12 cellular contexts compared by ENCODE assay signal in genomic region chr11:128759597-128759996, GRCh38.
A peak's percentile ranks its signal among the peaks of the same experiment; 100 is the strongest.
DNase-seq lines count a peak whose midpoint lies in the region; ATAC-seq and TF ChIP-seq lines count a peak whose summit lies in the region.
"Had no signal": no experiment of that assay in that cellular context is flagged by ENCODE, and none has a peak within 500 bp of the region (broad histone marks: within the 10 kb centered on the region; RNA-seq: fewer than 3 reads in every experiment).

No MANE protein-coding gene starts in this region.

- H3K36me3 Mint-ChIP-seq in activated naive CD8-positive, alpha-beta T cell treated with anti-CD3 and anti-CD28 coated beads, Interleukin-2, amount 50 U/mL, for 24 hours (ENCODE audit: low read depth): peaks cover 25% of the 10 kb centered on the region

- H3K27me3 Mint-ChIP-seq in activated naive CD8-positive, alpha-beta T cell treated with anti-CD3 and anti-CD28 coated beads, Interleukin-2, amount 50 U/mL, for 24 hours: no peaks in the 10 kb centered on the region

- peak overlapping the region; percentile 22 for H3K4me3 Mint-ChIP-seq in activated naive CD8-positive, alpha-beta T cell treated with anti-CD3 and anti-CD28 coated beads, Interleukin-2, amount 50 U/mL, for 24 hours

- intact Hi-C loops in left lung (cut with DNase I): no loop called here

- peaks cover 0 to 27% of the 10 kb centered on the region in 2 donors for H3K4me1 ChIP-seq in left lung

- peaks cover 0 to 68% of the 10 kb centered on the region in 2 donors for H3K36me3 ChIP-seq in left lung

- H3K27me3 ChIP-seq in left lung: no peaks in the 10 kb centered on the region

- ATAC-seq in activated naive CD8-positive, alpha-beta T cell treated with anti-CD3 and anti-CD28 coated beads, Interleukin-2, amount 50 U/mL, for 24 hours: no peak
- ATAC-seq in left lung: no peak
- no peak for ATAC-seq in GM21515 (IDR thresholded peaks at IDR 0.05; ENCODE audit: unreplicated experiment)

- no peaks in the 10 kb centered on the region for H3K9me3 Mint-ChIP-seq in activated naive CD8-positive, alpha-beta T cell treated with anti-CD3 and anti-CD28 coated beads, Interleukin-2, amount 50 U/mL, for 24 hours

- no peak overlapping the region for H3K27ac ChIP-seq in left lung

- H3K9me3 ChIP-seq in left lung: no peaks in the 10 kb centered on the region

- H3K27ac Mint-ChIP-seq in activated naive CD8-positive, alpha-beta T cell treated with anti-CD3 and anti-CD28 coated beads, Interleukin-2, amount 50 U/mL, for 24 hours: peak overlapping the region; percentile 93

- TF ChIP-seq CTCF in AG10803 (conservative IDR thresholded peaks at IDR 0.05; ENCODE audit: low read length): no peak
- no peak for TF ChIP-seq CTCF in left lung (IDR thresholded peaks at IDR 0.05)

- no peak overlapping the region for H3K4me3 ChIP-seq in AG10803 (ENCODE audit: low read length)
- no peak overlapping the region for H3K4me3 ChIP-seq in left lung

- peaks cover 61% of the 10 kb centered on the region for H3K4me1 Mint-ChIP-seq in activated naive CD8-positive, alpha-beta T cell treated with anti-CD3 and anti-CD28 coated beads, Interleukin-2, amount 50 U/mL, for 24 hours

- DNase-seq in AG10803 (ENCODE audit: low read depth) (peak; percentile 75), HCEC 1CT (peak; percentile 48), kidney glomerular epithelial cell (lab: John Stamatoyannopoulos, UW) (peak; percentile 13), left lung (no peak), NAMALWA (ENCODE audit: low spot score) (no peak), NCI-H128 (lab: John Stamatoyannopoulos, UW; ENCODE audit: unreplicated experiment) (no peak)
- DNase-seq in activated naive CD8-positive, alpha-beta T cell treated with anti-CD3 and anti-CD28 coated beads, Interleukin-2, amount 50 U/mL, for 24 hours: no peak
- DNase-seq: cerebellar nuclear complex; COR-L47; OCI-M1; stimulated activated CD8-positive, alpha-beta memory T cell treated with anti-CD3 and anti-CD28 coated beads, Interleukin-4, amount 100 ng/mL, for 48 hours had no signal

Comparison
In these comparisons a context has a peak if more than half of its experiments do, and no peak if none do; other contexts are left out.
1. DNase-seq: peak in AG10803 (single experiment), HCEC 1CT (single experiment) and kidney glomerular epithelial cell (single experiment); none in activated naive CD8-positive, alpha-beta T cell treated with anti-CD3 and anti-CD28 coated beads, Interleukin-2, amount 50 U/mL, for 24 hours (single experiment), left lung (0 of 2), NAMALWA (single experiment) and NCI-H128 (single experiment).